ENCODE assay signal across 8 cellular contexts in genomic region chr19:46000497-46001246, GRCh38.
A peak's percentile ranks its signal among the peaks of the same experiment; 100 is the strongest.
DNase-seq lines count a peak whose midpoint lies in the region; ATAC-seq and TF ChIP-seq lines count a peak whose summit lies in the region.

No MANE protein-coding gene starts in this region.

- TF ChIP-seq CTCF in GM13977 (IDR thresholded peaks at IDR 0.05; ENCODE audit: extremely low read depth, insufficient read depth, missing control alignments) (no peak), RWPE2 (IDR thresholded peaks at IDR 0.05; ENCODE audit: poor library complexity, severe bottlenecking) (no peak)

- peaks cover 26% of the 10 kb centered on the region for H3K4me1 Mint-ChIP-seq in activated naive CD8-positive, alpha-beta T cell (ENCODE audit: low read depth)

- ATAC-seq in RWPE2 (ENCODE audit: low read depth) (peak; percentile 75), GM18511 (IDR thresholded peaks at IDR 0.05; ENCODE audit: unreplicated experiment) (no peak), HG03460 (IDR thresholded peaks at IDR 0.05; ENCODE audit: unreplicated experiment) (no peak), HG02973 (IDR thresholded peaks at IDR 0.05; ENCODE audit: unreplicated experiment) (no peak)

- H3K27ac ChIP-seq in RWPE2 (ENCODE audit: poor library complexity, severe bottlenecking), result no peak overlapping the region

- no peaks in the 10 kb centered on the region for H3K9me3 Mint-ChIP-seq in activated naive CD8-positive, alpha-beta T cell (ENCODE audit: low read depth)

- no peaks in the 10 kb centered on the region for H3K27me3 ChIP-seq in RWPE2 (ENCODE audit: insufficient read depth, poor library complexity, severe bottlenecking)

- no peaks in the 10 kb centered on the region for H3K36me3 ChIP-seq in RWPE2 (ENCODE audit: low read depth)

- peak overlapping the region; percentile 19 for H3K4me3 ChIP-seq in RWPE2 (ENCODE audit: severe bottlenecking)

- H3K27me3 Mint-ChIP-seq in activated naive CD8-positive, alpha-beta T cell, result no peaks in the 10 kb centered on the region

- H3K27ac Mint-ChIP-seq in activated naive CD8-positive, alpha-beta T cell, result no peak overlapping the region

- in situ Hi-C loops in GM13977 (cut with MboI; ENCODE audit: low pct_unique_long_range_greater_than_20kb, low sequenced_read_pairs, unreplicated experiment), result no loop called here

- H3K9me3 ChIP-seq in RWPE2 (ENCODE audit: severe bottlenecking), result no peaks in the 10 kb centered on the region

- H3K4me3 Mint-ChIP-seq in activated naive CD8-positive, alpha-beta T cell, result peak overlapping the region; percentile 70

- H3K36me3 Mint-ChIP-seq in activated naive CD8-positive, alpha-beta T cell, result peaks cover 9% of the 10 kb centered on the region

- H3K4me1 ChIP-seq in RWPE2 (ENCODE audit: insufficient read depth, poor library complexity, severe bottlenecking), result peaks cover 2% of the 10 kb centered on the region

- DNase-seq in GM13977 (ENCODE audit: low spot score) (peak; percentile 84), RWPE2 (ENCODE audit: low spot score) (no peak), hippocampal formation (lab: John Stamatoyannopoulos, UW) (peak; percentile 7 to 30)
- peak in 3 of 4 experiments; percentile 23 to 60 (median 35) for DNase-seq in stimulated activated CD4-positive, alpha-beta T cell treated with anti-CD3 and anti-CD28 coated beads, Interleukin-1b, Interleukin-23, amount 100 ng/mL, for 24 hours (ENCODE audit: low read depth in 4 of 4, low spot score in 1 of 4)
